1 cellular context compared by ENCODE assay signal in genomic region chr9:130940693-130941576, GRCh38.
TF ChIP-seq lines count a peak whose summit lies in the region.

No MANE protein-coding gene starts in this region.

TF ChIP-seq in GM23338, 12 proteins besides CTCF, POLR2A, EP300 and RAD21 (continued from another document):
- no peak for TF ChIP-seq REST (IDR thresholded peaks at IDR 0.05; ENCODE audit: unreplicated experiment)
- TF ChIP-seq EZH2phosphoT487 (IDR thresholded peaks at IDR 0.05; ENCODE audit: unreplicated experiment) = no peak
- no peak for TF ChIP-seq STAT1 (IDR thresholded peaks at IDR 0.05; ENCODE audit: unreplicated experiment)
- TF ChIP-seq NANOG (IDR thresholded peaks at IDR 0.05; ENCODE audit: borderline replicate concordance) = no peak
- no peak for TF ChIP-seq ZNF114 (CRISPR knock-in tag; IDR thresholded peaks at IDR 0.05)
- no peak for TF ChIP-seq JUNB (IDR thresholded peaks at IDR 0.05; ENCODE audit: unreplicated experiment)
